Comparison of ENCODE assay signal across 6 cellular contexts in genomic region chr7:67542916-67543315, GRCh38.
"Had no signal": no experiment of that assay in that cellular context is flagged by ENCODE, and none has a peak within 500 bp of the region (broad histone marks: within the 10 kb centered on the region; RNA-seq: fewer than 3 reads in every experiment).

No MANE protein-coding gene starts in this region.

- H3K27ac ChIP-seq: HL-60, KMS-11 had no signal

- FAIRE-seq: HTR-8/SVneo had no signal

- H3K4me2 ChIP-seq: KMS-11 had no signal

- H3K9ac ChIP-seq: KMS-11 had no signal

- DNase-seq: IMR-90, KBM-7, KG1 had no signal
